Comparison of ENCODE assay signal across 21 cellular contexts in genomic region chr2:110740747-110741349, GRCh38. TPM values are rescaled to one million over a fixed set of nuclear protein-coding genes. Genes with fewer than 3 reads are reported as not detected.
"Had no signal": no experiment of that assay in that cellular context is flagged by ENCODE, and none has a peak within 500 bp of the region (broad histone marks: within the 10 kb centered on the region; RNA-seq: fewer than 3 reads in every experiment).

No MANE protein-coding gene starts in this region.

- H3K27me3 ChIP-seq: ascending aorta had no signal

- H3K9ac ChIP-seq: parathyroid adenoma had no signal

- H3K4me1 ChIP-seq: ascending aorta, gastrocnemius medialis, heart right ventricle, left ventricle myocardium inferior, parathyroid adenoma had no signal

- H3K4me3 ChIP-seq: ascending aorta, gastrocnemius medialis, heart right ventricle, left ventricle myocardium inferior had no signal

- H3K27ac Mint-ChIP-seq: activated CD4-positive, alpha-beta T cell treated with anti-CD3 and anti-CD28 coated beads for 36 hours; activated CD8-positive, alpha-beta T cell treated with anti-CD3 and anti-CD28 coated beads for 36 hours; activated naive CD8-positive, alpha-beta T cell treated with anti-CD3 and anti-CD28 coated beads, Interleukin-2, amount 50 U/mL, for 24 hours; naive B cell; stimulated activated naive CD8-positive, alpha-beta T cell treated with anti-CD3 and anti-CD28 coated beads, Interleukin-15, Interleukin-2, amounts not matched to agents 100 ng/mL and 50 ng/mL, for 24 hours had no signal

- ATAC-seq: activated CD8-positive, alpha-beta T cell treated with anti-CD3 and anti-CD28 coated beads for 36 hours; activated naive CD8-positive, alpha-beta T cell treated with anti-CD3 and anti-CD28 coated beads, Interleukin-2, amount 50 U/mL, for 24 hours; gastrocnemius medialis; heart right ventricle had no signal

- DNase-seq: activated CD8-positive, alpha-beta T cell treated with anti-CD3 and anti-CD28 coated beads for 36 hours; activated naive CD4-positive, alpha-beta T cell treated with Interleukin-2 at 50 U/mL for 16 hours; activated naive CD8-positive, alpha-beta T cell treated with anti-CD3 and anti-CD28 coated beads, Interleukin-2, amount 50 U/mL, for 24 hours; effector CD8-positive, alpha-beta T cell; gastrocnemius medialis; heart right ventricle; left ventricle myocardium inferior; midbrain; naive B cell; retina; stimulated activated CD4-positive, alpha-beta T cell treated with anti-CD3 and anti-CD28 coated beads, Interleukin-15, amount 100 ng/mL, for 24 hours; stimulated activated CD4-positive, alpha-beta T cell treated with anti-CD3 and anti-CD28 coated beads, Interleukin-4, amount 100 ng/mL, for 24 hours; T1000 had no signal

- H3K4me3 Mint-ChIP-seq: activated CD4-positive, alpha-beta T cell treated with anti-CD3 and anti-CD28 coated beads for 36 hours; activated CD8-positive, alpha-beta T cell treated with anti-CD3 and anti-CD28 coated beads for 36 hours; activated naive CD8-positive, alpha-beta T cell treated with anti-CD3 and anti-CD28 coated beads, Interleukin-2, amount 50 U/mL, for 24 hours; naive B cell; stimulated activated naive CD8-positive, alpha-beta T cell treated with anti-CD3 and anti-CD28 coated beads, Interleukin-15, Interleukin-2, amounts not matched to agents 100 ng/mL and 50 ng/mL, for 24 hours had no signal

- H3K4me1 Mint-ChIP-seq: naive B cell had no signal

- H3K36me3 ChIP-seq: ascending aorta, gastrocnemius medialis, heart right ventricle, left ventricle myocardium inferior had no signal

- H2AFZ ChIP-seq: parathyroid adenoma had no signal

- H3K9me3 ChIP-seq: gastrocnemius medialis had no signal

- H3K27ac ChIP-seq: ascending aorta, gastrocnemius medialis, heart right ventricle, left ventricle myocardium inferior, parathyroid adenoma, VCaP had no signal

- H3K79me2 ChIP-seq: parathyroid adenoma had no signal

RNA-seq across cellular contexts. Expression of gene ACOXL, which starts 8.5 kb away (rescaled TPM):
- total RNA-seq: ascending aorta, cardiac septum, fibroblast of lung, gastrocnemius medialis, heart right ventricle, left ventricle myocardium inferior, temporal lobe had no signal
